ENCODE assay signal across 7 cellular contexts in the genomic region with DNA sequence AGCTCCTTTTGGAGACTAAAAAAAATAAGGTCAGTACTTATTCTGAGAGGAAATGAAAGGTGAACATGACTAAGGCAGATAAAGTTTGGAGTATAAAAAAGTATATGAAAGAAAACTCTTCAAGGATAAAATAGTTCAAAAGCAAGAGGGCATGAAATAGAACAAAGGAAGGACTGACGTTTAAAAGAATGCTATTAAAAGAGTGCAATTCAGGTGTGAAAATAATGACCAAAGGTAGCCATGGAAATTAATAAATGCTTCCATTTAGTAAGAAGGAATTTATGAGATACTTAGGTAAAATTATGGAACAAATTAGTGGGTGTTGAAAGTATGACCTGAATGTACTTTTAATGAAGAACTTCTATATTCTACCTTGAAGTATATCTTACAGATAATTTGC.
"Had no signal": no experiment of that assay in that cellular context is flagged by ENCODE, and none has a peak within 500 bp of the region (broad histone marks: within the 10 kb centered on the region; RNA-seq: fewer than 3 reads in every experiment).

No MANE protein-coding gene starts in this region.

- H3K4me1 Mint-ChIP-seq: GM23338 had no signal

- H3K4me3 Mint-ChIP-seq: GM23338, H9, HFFc6 had no signal

- H3K9me3 Mint-ChIP-seq: HFFc6 had no signal

- DNase-seq: GM23248, GOT3, H7, H9, HCEC 1CT, HFFc6 had no signal

- H3K27ac Mint-ChIP-seq: GM23338, H9, HFFc6 had no signal
